ENCODE assay signal across 22 cellular contexts in the genomic region with DNA sequence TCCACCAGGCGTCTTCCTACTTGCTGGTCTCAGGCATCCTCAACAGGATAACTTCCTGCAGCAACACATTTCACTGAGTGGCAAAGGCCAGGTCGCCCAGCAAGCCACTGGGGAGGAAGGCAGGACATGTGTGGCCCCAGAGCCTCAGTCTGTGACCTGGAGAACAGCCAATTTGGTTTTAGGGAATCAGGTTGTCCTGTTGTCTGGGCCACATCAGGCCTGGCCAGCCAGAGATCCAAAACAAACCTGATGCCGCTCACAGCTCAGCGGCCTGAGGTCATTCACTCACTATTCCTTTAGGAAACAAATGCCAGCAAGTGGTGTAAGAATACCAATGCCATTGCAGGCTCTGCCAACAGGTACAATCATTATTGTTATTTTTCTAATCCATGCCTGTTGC.
"Had no signal": no experiment of that assay in that cellular context is flagged by ENCODE, and none has a peak within 500 bp of the region (broad histone marks: within the 10 kb centered on the region; RNA-seq: fewer than 3 reads in every experiment).

No MANE protein-coding gene starts in this region.

- H3K27me3 ChIP-seq: brain microvascular endothelial cell, gastrocnemius medialis, tibial nerve had no signal

- H3K9me3 Mint-ChIP-seq: activated naive CD4-positive, alpha-beta T cell treated with anti-CD3 and anti-CD28 coated beads for 36 hours; activated T-cell treated with anti-CD3 and anti-CD28 coated beads, Interleukin-2, amount 50 U/mL, for 24 hours; central memory CD8-positive, alpha-beta T cell; immature natural killer cell; natural killer cell had no signal

- H3K36me3 ChIP-seq: brain microvascular endothelial cell, gastrocnemius medialis, tibial nerve had no signal

- ATAC-seq: activated CD8-positive, alpha-beta T cell treated with anti-CD3 and anti-CD28 coated beads, Interleukin-2, amount 10 ng/mL, durations not matched to agents 7 days and 5 days; esophagus mucosa; gastrocnemius medialis; left ventricle myocardium superior; natural killer cell had no signal

- H3K36me3 Mint-ChIP-seq: immature natural killer cell, natural killer cell had no signal

- H3K4me3 ChIP-seq: gastrocnemius medialis, tibial nerve had no signal

- DNase-seq: activated CD4-positive, alpha-beta T cell treated with anti-CD3 and anti-CD28 coated beads for 48 hours; activated CD4-positive, CD25-positive, alpha-beta regulatory T cell; activated CD8-positive, alpha-beta T cell treated with anti-CD3 and anti-CD28 coated beads, Interleukin-2, amount 10 ng/mL, durations not matched to agents 7 days and 5 days; activated naive CD4-positive, alpha-beta T cell treated with anti-CD3 and anti-CD28 coated beads for 36 hours; activated T-cell treated with anti-CD3 and anti-CD28 coated beads, Interleukin-2, amount 50 U/mL, for 24 hours; anterior cingulate cortex; brain microvascular endothelial cell; cortex of kidney; effector CD4-positive, alpha-beta T cell; gastrocnemius medialis; head of caudate nucleus; immature natural killer cell; left ventricle myocardium superior; natural killer cell; occipital lobe; stimulated activated CD4-positive, alpha-beta T cell treated with anti-CD3 and anti-CD28 coated beads, Interleukin-12 subunit alpha, Interleukin-12 subunit beta, amount 100 ng/mL, for 4 hours; stimulated activated CD4-positive, alpha-beta T cell treated with anti-CD3 and anti-CD28 coated beads, Interleukin-2, amount 100 ng/mL, for 24 hours; stimulated activated naive CD4-positive, alpha-beta T cell treated with Interleukin-2 at 50 U/mL for 16 hours; substantia nigra had no signal

- H3K27ac Mint-ChIP-seq: activated CD8-positive, alpha-beta T cell treated with anti-CD3 and anti-CD28 coated beads, Interleukin-2, amount 10 ng/mL, durations not matched to agents 7 days and 5 days; activated naive CD4-positive, alpha-beta T cell treated with anti-CD3 and anti-CD28 coated beads for 36 hours; activated T-cell treated with anti-CD3 and anti-CD28 coated beads, Interleukin-2, amount 50 U/mL, for 24 hours; immature natural killer cell; natural killer cell had no signal

- H3K4me1 Mint-ChIP-seq: central memory CD8-positive, alpha-beta T cell; immature natural killer cell; natural killer cell had no signal

- H3K4me3 Mint-ChIP-seq: activated CD8-positive, alpha-beta T cell treated with anti-CD3 and anti-CD28 coated beads, Interleukin-2, amount 10 ng/mL, durations not matched to agents 7 days and 5 days; activated naive CD4-positive, alpha-beta T cell treated with anti-CD3 and anti-CD28 coated beads for 36 hours; activated T-cell treated with anti-CD3 and anti-CD28 coated beads, Interleukin-2, amount 50 U/mL, for 24 hours; central memory CD8-positive, alpha-beta T cell; immature natural killer cell; natural killer cell had no signal

- H3K27ac ChIP-seq: brain microvascular endothelial cell, gastrocnemius medialis, tibial nerve had no signal

- H3K9me3 ChIP-seq: gastrocnemius medialis had no signal
